In genomic region chr2:1813371-1813770, GRCh38 we compare ENCODE assay signal across 25 cellular contexts.
A peak's percentile ranks its signal among the peaks of the same experiment; 100 is the strongest.
DNase-seq lines count a peak whose midpoint lies in the region; ATAC-seq, FAIRE-seq and TF ChIP-seq lines count a peak whose summit lies in the region.
"Had no signal": no experiment of that assay in that cellular context is flagged by ENCODE, and none has a peak within 500 bp of the region (broad histone marks: within the 10 kb centered on the region; RNA-seq: fewer than 3 reads in every experiment).

No MANE protein-coding gene starts in this region.

- H4K91ac ChIP-seq in IMR-90 (ENCODE audit: insufficient read depth, low read depth, low read length) (no peak overlapping the region), trophoblast cell (ENCODE audit: low read depth, low read length) (peak overlapping the region; percentile 32)

- peak overlapping the region in 1 of 10 experiments; percentile 5; a peak in 1 of 20 replicates for H3K4me3 ChIP-seq in BLaER1 treated with 17β-estradiol and CSF1 and Interleukin-3, amounts not matched to agents 10 nM and 100 nM
- H3K4me3 ChIP-seq in IMR-90 (ENCODE audit: insufficient read depth, low read depth, low read length) (no peak overlapping the region), kidney (ENCODE audit: low read length in 2 of 2) (no peak overlapping the region), trophoblast cell (ENCODE audit: low read depth, low read length) (no peak overlapping the region)
- H3K4me3 ChIP-seq: A549, GM12878 had no signal

- H2BK5ac ChIP-seq in IMR-90 (ENCODE audit: low read depth, low read length, poor library complexity, severe bottlenecking) (no peak overlapping the region), trophoblast cell (ENCODE audit: low read depth, low read length, poor library complexity) (no peak overlapping the region)

- H3K23ac ChIP-seq in IMR-90 (ENCODE audit: low read depth, low read length) (no peak overlapping the region), trophoblast cell (ENCODE audit: low read length) (no peak overlapping the region)

- peak overlapping the region; percentile 26 to 94 (median 74) for H3K4me2 ChIP-seq in BLaER1 treated with 17β-estradiol and CSF1 and Interleukin-3, amounts not matched to agents 10 nM and 100 nM
- H3K4me2 ChIP-seq in IMR-90 (ENCODE audit: low read depth, low read length) (no peak overlapping the region), trophoblast cell (ENCODE audit: low read length) (no peak overlapping the region)
- H3K4me2 ChIP-seq: A549 had no signal

- peaks cover 0 to 39% (median 0%) of the 10 kb centered on the region in 11 experiments; a peak in 5 of 22 replicates for H3K27me3 ChIP-seq in BLaER1 treated with 17β-estradiol and CSF1 and Interleukin-3, amounts not matched to agents 10 nM and 100 nM
- H3K27me3 ChIP-seq in IMR-90 (ENCODE audit: control insufficient read depth, insufficient read depth, low read length) (peaks cover under 1% of the 10 kb centered on the region; the same call in 1 of the 2 replicates), trophoblast cell (ENCODE audit: insufficient read depth, low read length) (no peaks in the 10 kb centered on the region)
- H3K27me3 ChIP-seq: BE2C had no signal

- H3K4ac ChIP-seq in IMR-90 (ENCODE audit: low read depth, low read length) (no peak overlapping the region), trophoblast cell (ENCODE audit: low read depth, low read length) (no peak overlapping the region)

- H4K20me1 ChIP-seq in BLaER1 treated with 17β-estradiol and CSF1 and Interleukin-3, amounts not matched to agents 10 nM and 100 nM: peaks cover 0 to 5% (median 0%) of the 10 kb centered on the region in 11 experiments; a peak in 1 of 22 replicates
- no peaks in the 10 kb centered on the region for H4K20me1 ChIP-seq in IMR-90 (ENCODE audit: insufficient read depth, low read length)

- no peak overlapping the region for H4K5ac ChIP-seq in IMR-90 (ENCODE audit: low read depth, low read length)

- no CpG with 5 or more reads among the region's 25 CpGs for WGBS in IMR-90 (ENCODE audit: extremely low coverage in 2 of 2, insufficient read length in 1 of 2), 2 experiments
- no CpG with 5 or more reads among the region's 25 CpGs for WGBS in trophoblast cell (ENCODE audit: extremely low coverage, insufficient coverage, insufficient read length)

- H2AK5ac ChIP-seq in IMR-90 (ENCODE audit: low read depth, low read length): no peak overlapping the region
- peak overlapping the region; percentile 47 for H2AK5ac ChIP-seq in trophoblast cell (ENCODE audit: low read length)

- ATAC-seq in IMR-90 (ENCODE audit: low read depth) (no peak), GM19351 (IDR thresholded peaks at IDR 0.05; ENCODE audit: unreplicated experiment) (no peak)
- ATAC-seq: A549; CD8-positive, alpha-beta T cell; GM12878 had no signal

- no peak overlapping the region for H2BK15ac ChIP-seq in IMR-90 (ENCODE audit: low read depth, low read length)

- CTCF ChIA-PET in IMR-90 (lab: Yijun Ruan, JAX): no interaction called here

- H3K14ac ChIP-seq in IMR-90 (replicated peaks; ENCODE audit: low read depth, low read length): no peak overlapping the region
- no peak overlapping the region for H3K14ac ChIP-seq in trophoblast cell (ENCODE audit: low read length)

- peaks cover 0 to 4% (median 0%) of the 10 kb centered on the region in 11 experiments; a peak in 7 of 22 replicates for H3K9me3 ChIP-seq in BLaER1 treated with 17β-estradiol and CSF1 and Interleukin-3, amounts not matched to agents 10 nM and 100 nM (replicated peaks in 1 of 11)
- no peaks in the 10 kb centered on the region; the same call in 1 of the 2 replicates for H3K9me3 ChIP-seq in IMR-90 (ENCODE audit: control insufficient read depth, insufficient read depth, low read length)
- H3K9me3 ChIP-seq in kidney (ENCODE audit: control insufficient read depth in 1 of 2, low read length in 2 of 2): no peaks in the 10 kb centered on the region
- H3K9me3 ChIP-seq in trophoblast cell (ENCODE audit: insufficient read depth, low read depth, low read length): no peaks in the 10 kb centered on the region
- H3K9me3 ChIP-seq: A549, BE2C had no signal

- no peak for TF ChIP-seq CTCF in IMR-90 (conservative IDR thresholded peaks at IDR 0.05; ENCODE audit: low read depth, low read length)
- TF ChIP-seq CTCF in kidney (IDR thresholded peaks at IDR 0.05; ENCODE audit: borderline replicate concordance, extremely low read depth, insufficient read depth): no peak

- no peak overlapping the region for H3K18ac ChIP-seq in IMR-90 (ENCODE audit: low read depth, low read length)
- no peak overlapping the region for H3K18ac ChIP-seq in trophoblast cell (ENCODE audit: low read length)

- BruUV-seq in IMR-90 (replicated peaks; lab: Mats Ljungman, UMichigan): no TSS peak

- TF ChIP-seq RAD21 in IMR-90 (IDR thresholded peaks at IDR 0.05; ENCODE audit: low read length): no peak

- H3K9me1 ChIP-seq in IMR-90 (ENCODE audit: insufficient read depth, low read length): peaks cover 5% of the 10 kb centered on the region; the same call in 1 of the 2 replicates

- H2AFZ ChIP-seq in IMR-90 (replicated peaks; ENCODE audit: low read length, poor library complexity) (no peak overlapping the region), trophoblast cell (ENCODE audit: insufficient read depth, low read length, poor library complexity) (no peak overlapping the region)

- H4K8ac ChIP-seq in IMR-90 (ENCODE audit: low read depth in 2 of 2, low read length in 2 of 2): no peak overlapping the region
- no peak overlapping the region for H4K8ac ChIP-seq in trophoblast cell (ENCODE audit: low read depth, low read length)

- peak overlapping the region; percentile 9 for H2AK9ac ChIP-seq in IMR-90 (replicated peaks; ENCODE audit: low read depth, low read length, poor library complexity)

- H2BK20ac ChIP-seq in IMR-90 (ENCODE audit: low read depth, low read length): no peak overlapping the region

- no peaks in the 10 kb centered on the region for H3K36me3 ChIP-seq in BLaER1 treated with 17β-estradiol and CSF1 and Interleukin-3, amounts not matched to agents 10 nM and 100 nM
- H3K36me3 ChIP-seq in IMR-90 (ENCODE audit: control insufficient read depth, insufficient read depth, low read length): no peaks in the 10 kb centered on the region
- no peaks in the 10 kb centered on the region for H3K36me3 ChIP-seq in kidney (ENCODE audit: control insufficient read depth in 1 of 2, insufficient read depth in 2 of 2, low read length in 2 of 2)
- no peaks in the 10 kb centered on the region for H3K36me3 ChIP-seq in trophoblast cell (ENCODE audit: control insufficient read depth in 1 of 2, insufficient read depth in 2 of 2, low read length in 2 of 2)
- H3K36me3 ChIP-seq: BE2C had no signal

- H3K4me1 ChIP-seq in BLaER1 treated with 17β-estradiol and CSF1 and Interleukin-3, amounts not matched to agents 10 nM and 100 nM: peaks cover 15 to 99% (median 94%) of the 10 kb centered on the region in 10 experiments
- H3K4me1 ChIP-seq in IMR-90 (ENCODE audit: control insufficient read depth, insufficient read depth, low read length): peaks cover 11% of the 10 kb centered on the region
- H3K4me1 ChIP-seq in kidney (ENCODE audit: control insufficient read depth in 1 of 2, insufficient read depth in 1 of 2, low read depth in 1 of 2, low read length in 2 of 2): peaks cover 3 to 4% of the 10 kb centered on the region in 2 donors
- H3K4me1 ChIP-seq in trophoblast cell (ENCODE audit: control insufficient read depth in 1 of 2, insufficient read depth in 2 of 2, low read length in 2 of 2): peaks cover 16 to 27% of the 10 kb centered on the region in 2 experiments
- H3K4me1 ChIP-seq: BE2C had no signal

- DNase-seq in IMR-90: no peak
- DNase-seq in kidney: peak; percentile 69
- DNase-seq in trophoblast cell: peak in 1 of 2 donors; percentile 52
- DNase-seq in NCI-H1105 treated with DMSO at 0.1 percent for 48 hours (lab: John Stamatoyannopoulos, UW): no peak
- no peak for DNase-seq in DMS79 treated with DMSO at 0.1 percent for 48 hours (lab: John Stamatoyannopoulos, UW)
- DNase-seq in RKO (ENCODE audit: low spot score): no peak
- DNase-seq: 8988T; ACHN; AML-193; BE2C; CD4-positive, CD25-positive, alpha-beta regulatory T cell; CD8-positive, alpha-beta T cell; DMS 273 treated with DMSO at 0.1 percent for 48 hours; DMS79; GDM1; GOT3; HCEC 1CT had no signal

- in situ Hi-C loops in IMR-90 (cut with MboI; ENCODE audit: low sequenced_read_pairs): loop anchor here (10.0 kb wide), 1 partner anchor 1139 kb away; the partner anchor contains the start of gene TMEM18

- peak overlapping the region in 6 of 11 experiments; percentile 18 to 51 (median 38); a peak in 9 of 22 replicates for H3K27ac ChIP-seq in BLaER1 treated with 17β-estradiol and CSF1 and Interleukin-3, amounts not matched to agents 10 nM and 100 nM
- no peak overlapping the region for H3K27ac ChIP-seq in IMR-90 (ENCODE audit: insufficient read depth, low read length)
- H3K27ac ChIP-seq in kidney (ENCODE audit: low read depth in 2 of 2, low read length in 2 of 2): no peak overlapping the region
- H3K27ac ChIP-seq in trophoblast cell (ENCODE audit: low read depth, low read length): no peak overlapping the region
- H3K27ac ChIP-seq: A549, C4-2B had no signal

- no peak for FAIRE-seq in kidney (lab: Jason Lieb, UNC)
- FAIRE-seq: A549, D721Med, GM12878, GM19239, H54 had no signal

- POLR2A ChIA-PET in IMR-90 (lab: Charles Lee; ENCODE audit: unreplicated experiment): no interaction called here

- no peaks in the 10 kb centered on the region; a peak in 1 of 4 replicates for H3K79me1 ChIP-seq in IMR-90 (ENCODE audit: low read depth in 1 of 2, low read length in 2 of 2)
- peaks cover 29% of the 10 kb centered on the region for H3K79me1 ChIP-seq in trophoblast cell (ENCODE audit: low read length)

- H3K79me2 ChIP-seq in trophoblast cell (ENCODE audit: control insufficient read depth, insufficient read depth, low read length, poor library complexity): peaks cover 3% of the 10 kb centered on the region

- H2BK12ac ChIP-seq in trophoblast cell (ENCODE audit: low read length): no peak overlapping the region

- dilution Hi-C loops in IMR-90 (cut with HindIII; ENCODE audit: low sequenced_read_pairs, unreplicated experiment): no loop called here

- H4K12ac ChIP-seq in trophoblast cell (ENCODE audit: low read depth, low read length): no peak overlapping the region

- H3K56ac ChIP-seq in IMR-90 (ENCODE audit: extremely low read depth, insufficient read depth, low read length): no peak overlapping the region

- intact Hi-C loops in IMR-90 (cut with micrococcal nuclease) (no loop called here), kidney (cut with DNase I) (no loop called here)

- no peak overlapping the region; the same call in 1 of the 2 replicates for H2BK120ac ChIP-seq in IMR-90 (ENCODE audit: low read depth, low read length)
- no peak overlapping the region for H2BK120ac ChIP-seq in trophoblast cell (ENCODE audit: insufficient read depth, low read length, poor library complexity)

- TF ChIP-seq POLR2A in IMR-90 (IDR thresholded peaks at IDR 0.05; ENCODE audit: low read depth, low read length): no peak

- H3K9ac ChIP-seq in BLaER1 treated with 17β-estradiol and CSF1 and Interleukin-3, amounts not matched to agents 10 nM and 100 nM: peak overlapping the region in 6 of 11 experiments; percentile 11 to 60 (median 38); a peak in 7 of 22 replicates
- H3K9ac ChIP-seq in IMR-90 (ENCODE audit: low read depth, low read length) (no peak overlapping the region), kidney (ENCODE audit: low read length in 2 of 2) (no peak overlapping the region), trophoblast cell (ENCODE audit: low read length) (no peak overlapping the region)

Comparison
In these comparisons a context has a peak if more than half of its experiments do, and no peak if none do; other contexts are left out.
1. H3K27ac ChIP-seq: peak in BLaER1 treated with 17β-estradiol and CSF1 and Interleukin-3, amounts not matched to agents 10 nM and 100 nM (6 of 11); none in IMR-90 (single experiment), kidney (0 of 2) and trophoblast cell (single experiment).
2. H3K4me2 ChIP-seq: peak in BLaER1 treated with 17β-estradiol and CSF1 and Interleukin-3, amounts not matched to agents 10 nM and 100 nM (11 of 11); none in IMR-90 (single experiment) and trophoblast cell (single experiment).
3. H3K9ac ChIP-seq: peak in BLaER1 treated with 17β-estradiol and CSF1 and Interleukin-3, amounts not matched to agents 10 nM and 100 nM (6 of 11); none in IMR-90 (single experiment), kidney (0 of 2) and trophoblast cell (single experiment).